ENCODE assay signal across 8 cellular contexts in the genomic region with DNA sequence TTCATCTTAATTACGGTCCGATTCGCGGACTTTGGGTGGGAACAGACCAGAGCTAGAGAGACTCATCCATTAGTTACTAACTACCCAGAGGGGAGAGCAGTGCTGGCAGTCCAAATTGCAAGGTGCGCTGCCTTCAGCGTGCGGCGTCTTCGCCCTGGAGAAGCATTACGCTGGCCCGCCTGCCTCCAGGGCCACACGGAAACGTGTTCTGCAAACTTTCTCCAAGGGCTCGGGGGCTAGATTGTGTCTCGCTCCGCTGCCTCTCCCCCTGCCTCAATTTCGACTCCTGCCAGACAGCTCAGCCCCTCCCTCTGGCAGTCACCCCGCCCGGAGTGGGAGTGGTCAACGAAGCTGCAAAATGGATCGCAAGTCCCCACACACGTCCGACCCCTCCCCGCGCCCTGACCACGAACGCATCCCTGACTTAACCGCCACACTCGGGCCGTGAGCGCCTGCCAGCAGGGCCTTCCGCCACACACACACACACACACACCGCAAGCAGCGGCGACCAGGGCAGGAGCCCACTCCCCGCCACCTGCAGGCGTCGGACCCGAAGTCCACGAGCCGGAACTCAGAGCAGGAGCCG. TPM values are rescaled to one million over a fixed set of nuclear protein-coding genes. Genes with fewer than 3 reads are reported as not detected.
DNase-seq lines count a peak whose midpoint lies in the region; TF ChIP-seq lines count a peak whose summit lies in the region.
"Had no signal": no experiment of that assay in that cellular context is flagged by ENCODE, and none has a peak within 500 bp of the region (broad histone marks: within the 10 kb centered on the region; RNA-seq: fewer than 3 reads in every experiment).

No MANE protein-coding gene starts in this region.

- H4K91ac ChIP-seq in neuronal stem cell (ENCODE audit: low read depth, low read length, poor library complexity), result no peak overlapping the region

- DNase-seq in GM06990 (ENCODE audit: extremely low read depth, insufficient read length) (no peak), chondrocyte (ENCODE audit: low spot score) (no peak), neuronal stem cell (ENCODE audit: low spot score) (no peak), GM03348 (ENCODE audit: low spot score) (no peak), GM19240 (ENCODE audit: insufficient read length, low spot score) (no peak), NCI-H2081 treated with DMSO at 0.1 percent for 48 hours (lab: John Stamatoyannopoulos, UW) (no peak)
- DNase-seq: Karpas-422 had no signal

- peak overlapping the region; percentile 71 for H3K4me3 Mint-ChIP-seq in chondrocyte (ENCODE audit: unreplicated experiment)

- no peak overlapping the region for H3K27ac Mint-ChIP-seq in chondrocyte (ENCODE audit: unreplicated experiment)

- no peak overlapping the region for H2AK5ac ChIP-seq in neuronal stem cell (ENCODE audit: low read depth, low read length)

- TF ChIP-seq CTCF in GM06990 (IDR thresholded peaks at IDR 0.05; ENCODE audit: insufficient read depth, low read length, poor library complexity, severe bottlenecking), result no peak
- no peak for TF ChIP-seq CTCF in chondrocyte (IDR thresholded peaks at IDR 0.05)

- H3K36me3 ChIP-seq in GM06990 (ENCODE audit: control insufficient read depth, insufficient read depth, low read length) (no peaks in the 10 kb centered on the region), HUES64 (ENCODE audit: insufficient read depth, low read length) (no peaks in the 10 kb centered on the region), neuronal stem cell (replicated peaks in 1 of 2; ENCODE audit: control insufficient read depth in 2 of 2, insufficient read depth in 2 of 2, low read length in 2 of 2) (no peaks in the 10 kb centered on the region)

- H3K14ac ChIP-seq in neuronal stem cell (ENCODE audit: low read length), result no peak overlapping the region

- no peak overlapping the region for H3K4ac ChIP-seq in neuronal stem cell (ENCODE audit: low read length)

- no peak overlapping the region for H3K23ac ChIP-seq in neuronal stem cell (ENCODE audit: low read depth, low read length, poor library complexity)

- peak overlapping the region; percentile 53 for H3K4me3 ChIP-seq in GM06990 (replicated peaks; ENCODE audit: low read depth, low read length)
- peak overlapping the region; percentile 46 for H3K4me3 ChIP-seq in HUES64 (ENCODE audit: low read length)
- H3K4me3 ChIP-seq in neuronal stem cell (ENCODE audit: low read length in 2 of 2), result peak overlapping the region; percentile 24 to 66

- H3K27ac ChIP-seq in HUES64 (ENCODE audit: low read depth, low read length), result no peak overlapping the region
- H3K27ac ChIP-seq in neuronal stem cell (replicated peaks; ENCODE audit: low read length), result no peak overlapping the region

- H3K9me3 Mint-ChIP-seq in chondrocyte (ENCODE audit: low read depth), result peaks cover 9% of the 10 kb centered on the region

- H2BK5ac ChIP-seq in neuronal stem cell (ENCODE audit: low read length), result no peak overlapping the region

- peaks cover 43% of the 10 kb centered on the region for H3K27me3 Mint-ChIP-seq in chondrocyte (ENCODE audit: low read depth)

- peaks cover 9% of the 10 kb centered on the region for H3K4me1 Mint-ChIP-seq in chondrocyte (ENCODE audit: low read depth)

- H3K36me3 Mint-ChIP-seq in chondrocyte (ENCODE audit: low read depth), result no peaks in the 10 kb centered on the region

- H3K9ac ChIP-seq in HUES64 (ENCODE audit: low read depth, low read length) (no peak overlapping the region), neuronal stem cell (ENCODE audit: low read depth, low read length, poor library complexity) (no peak overlapping the region)

- WGBS in HUES64, result under 1% methylated on average over 42 of the region's 42 CpGs
- no CpG with 5 or more reads among the region's 42 CpGs for WGBS in neuronal stem cell (ENCODE audit: extremely low coverage in 2 of 2, insufficient read length in 2 of 2, insufficient replicate concordance in 1 of 2), 2 donors

- H3K79me1 ChIP-seq in neuronal stem cell (ENCODE audit: low read depth, low read length), result no peaks in the 10 kb centered on the region

- H3K9me3 ChIP-seq in HUES64 (ENCODE audit: insufficient read depth, low read depth, low read length) (no peaks in the 10 kb centered on the region), neuronal stem cell (replicated peaks in 1 of 2; ENCODE audit: control insufficient read depth in 2 of 2, insufficient read depth in 1 of 2, low read depth in 1 of 2, low read length in 2 of 2) (no peaks in the 10 kb centered on the region)

- H3K27me3 ChIP-seq in GM06990 (replicated peaks; ENCODE audit: control insufficient read depth, insufficient read depth, low read length) (no peaks in the 10 kb centered on the region; the same call in 1 of the 2 replicates), HUES64 (ENCODE audit: insufficient read depth, low read length) (peaks cover 94% of the 10 kb centered on the region), neuronal stem cell (ENCODE audit: control insufficient read depth in 3 of 3, insufficient read depth in 3 of 3, low read depth in 1 of 3, low read length in 3 of 3) (peaks cover 0 to 82% (median 59%) of the 10 kb centered on the region in 3 experiments)

- no peak overlapping the region for H2BK12ac ChIP-seq in neuronal stem cell (ENCODE audit: low read length)

- H3K4me1 ChIP-seq in HUES64 (ENCODE audit: insufficient read depth, low read length) (no peaks in the 10 kb centered on the region), neuronal stem cell (ENCODE audit: control insufficient read depth in 2 of 2, insufficient read depth in 1 of 2, low read depth in 1 of 2, low read length in 2 of 2) (peaks cover 0 to 6% of the 10 kb centered on the region in 2 donors)

- no peak overlapping the region for H3K18ac ChIP-seq in neuronal stem cell (ENCODE audit: low read length)

- H2BK120ac ChIP-seq in neuronal stem cell (ENCODE audit: low read depth, low read length), result no peak overlapping the region

- H2AFZ ChIP-seq in neuronal stem cell (ENCODE audit: low read length), result peak overlapping the region; percentile 84

- H2BK15ac ChIP-seq in neuronal stem cell (ENCODE audit: low read length), result no peak overlapping the region

- peak overlapping the region; percentile 54 for H3K4me2 ChIP-seq in neuronal stem cell (ENCODE audit: insufficient read depth, low read length, poor library complexity, severe bottlenecking)

- no peak overlapping the region for H4K8ac ChIP-seq in neuronal stem cell (ENCODE audit: low read depth, low read length)

RNA-seq across cellular contexts. Expression of gene NKAP, which starts 47.0 kb away (rescaled TPM):
- 4.6 TPM for polyA plus RNA-seq in HUES64 (2013, experiment 1 of 2)
- polyA plus RNA-seq in HUES64 (2013, experiment 2 of 2), result 4.9 TPM
- total RNA-seq in chondrocyte, result 6.4 to 9.8 TPM (median 6.7 TPM) in 3 replicates
- 11.2 TPM for polyA plus RNA-seq in neuronal stem cell (2013, experiment 1 of 2)
- 11.9 TPM for polyA plus RNA-seq in neuronal stem cell (2013, experiment 2 of 2)
